19 cellular contexts compared by ENCODE assay signal in the genomic region with DNA sequence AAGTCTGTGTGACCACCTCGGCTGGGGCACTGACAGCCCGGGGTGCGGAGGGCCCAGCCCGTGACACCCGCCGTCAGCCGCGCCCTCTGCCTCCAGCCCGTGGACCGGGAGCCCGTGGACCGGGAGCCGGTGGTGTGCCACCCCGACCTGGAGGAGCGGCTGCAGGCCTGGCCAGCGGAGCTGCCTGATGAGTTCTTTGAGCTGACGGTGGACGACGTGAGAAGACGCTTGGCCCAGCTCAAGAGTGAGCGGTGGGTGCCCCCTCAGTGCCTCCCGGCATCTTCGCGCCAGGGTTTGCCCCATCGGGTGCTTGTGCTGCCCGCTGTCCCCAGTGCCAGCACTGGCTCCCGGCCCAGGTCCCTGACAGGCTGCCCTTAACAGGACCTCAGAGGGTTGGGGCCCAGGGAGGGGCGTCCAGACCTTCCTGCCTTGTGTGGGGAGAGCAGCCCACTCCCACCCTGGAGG. TPM values are rescaled to one million over a fixed set of nuclear protein-coding genes. Genes with fewer than 3 reads are reported as not detected.
DNase-seq lines count a peak whose midpoint lies in the region; ATAC-seq, FAIRE-seq and TF ChIP-seq lines count a peak whose summit lies in the region.
"Had no signal": no experiment of that assay in that cellular context is flagged by ENCODE, and none has a peak within 500 bp of the region (broad histone marks: within the 10 kb centered on the region; RNA-seq: fewer than 3 reads in every experiment).

No MANE protein-coding gene starts in this region.

- H3K4me1 ChIP-seq in left ventricle myocardium inferior, result peaks cover 62% of the 10 kb centered on the region
- H3K4me1 ChIP-seq in K562 (replicated peaks in 1 of 2; ENCODE audit: control insufficient read depth in 2 of 2, insufficient read depth in 2 of 2, low read length in 2 of 2), result peaks cover 0 to 84% of the 10 kb centered on the region in 2 experiments; a peak in 1 of 5 replicates
- H3K4me1 ChIP-seq in osteoblast (ENCODE audit: insufficient read depth, low read length), result peaks cover 35% of the 10 kb centered on the region
- peaks cover 0 to 3% (median 0%) of the 10 kb centered on the region in 4 donors for H3K4me1 ChIP-seq in Peyer's patch
- H3K4me1 ChIP-seq: HAP-1 had no signal

- no peak overlapping the region for H3K4me3 ChIP-seq in left ventricle myocardium inferior
- H3K4me3 ChIP-seq in K562, result no peak overlapping the region
- H3K4me3 ChIP-seq in osteoblast (ENCODE audit: insufficient read depth, low read length), result no peak overlapping the region
- no peak overlapping the region for H3K4me3 ChIP-seq in Peyer's patch
- H3K4me3 ChIP-seq: A549, HAP-1 had no signal

- TF ChIP-seq EP300 in K562 (IDR thresholded peaks at IDR 0.05; ENCODE audit: low read length), result no peak

- no peak overlapping the region; a peak in 1 of 4 replicates for H3K9ac ChIP-seq in K562 (ENCODE audit: insufficient read depth in 1 of 2, low read depth in 2 of 2, low read length in 2 of 2)
- H3K9ac ChIP-seq: KMS-11 had no signal

- H3K27ac ChIP-seq in left ventricle myocardium inferior (replicated peaks) (no peak overlapping the region), K562 (ENCODE audit: extremely low read depth, low read depth, low read length) (no peak overlapping the region), osteoblast (ENCODE audit: low read depth, low read length) (no peak overlapping the region), Peyer's patch (no peak overlapping the region)
- H3K27ac ChIP-seq: KMS-11 had no signal

- CTCF ChIA-PET in K562 (lab: Yijun Ruan, JAX; ENCODE audit: low intra/inter-chr PET ratio), result no interaction called here

- H3K4me2 ChIP-seq in K562 (ENCODE audit: insufficient read depth, low read length) (no peak overlapping the region), osteoblast (ENCODE audit: insufficient read depth, low read length) (no peak overlapping the region)
- H3K4me2 ChIP-seq: A549, KMS-11 had no signal

- no peak for TF ChIP-seq RAD21 in K562 (CRISPR knock-in tag; conservative IDR thresholded peaks at IDR 0.05 in 1 of 2, IDR thresholded peaks at IDR 0.05 in 1 of 2)

- TF ChIP-seq POLR2A in K562 (conservative IDR thresholded peaks at IDR 0.05), result no peak
- no peak for TF ChIP-seq POLR2A in Peyer's patch (IDR thresholded peaks at IDR 0.05)

- H3K27me3 ChIP-seq in left ventricle myocardium inferior (ENCODE audit: low read depth), result no peaks in the 10 kb centered on the region
- no peaks in the 10 kb centered on the region for H3K27me3 ChIP-seq in K562 (ENCODE audit: control insufficient read depth in 2 of 2, insufficient read depth in 2 of 2, low read length in 2 of 2)
- H3K27me3 ChIP-seq in osteoblast (ENCODE audit: insufficient read depth, low read length), result no peaks in the 10 kb centered on the region
- no peaks in the 10 kb centered on the region for H3K27me3 ChIP-seq in Peyer's patch

- TF ChIP-seq CTCF in left ventricle myocardium inferior (IDR thresholded peaks at IDR 0.05; ENCODE audit: borderline replicate concordance) (no peak), K562 (IDR thresholded peaks at IDR 0.05 in 2 of 3, conservative IDR thresholded peaks at IDR 0.05 in 1 of 3; ENCODE audit: insufficient read depth in 2 of 3, low read depth in 1 of 3, low read length in 3 of 3) (no peak), osteoblast (IDR thresholded peaks at IDR 0.05; ENCODE audit: extremely low read depth, low read depth, low read length) (no peak), Peyer's patch (IDR thresholded peaks at IDR 0.05) (no peak)

- H3K36me3 ChIP-seq in left ventricle myocardium inferior, result no peaks in the 10 kb centered on the region
- no peaks in the 10 kb centered on the region; the same call in 2 of the 3 replicates for H3K36me3 ChIP-seq in K562 (ENCODE audit: control insufficient read depth, insufficient read depth, low read length)
- H3K36me3 ChIP-seq in osteoblast (ENCODE audit: insufficient read depth, low read length), result no peaks in the 10 kb centered on the region
- H3K36me3 ChIP-seq in Peyer's patch, result no peaks in the 10 kb centered on the region
- H3K36me3 ChIP-seq: HAP-1 had no signal

- no TSS peak for BruUV-seq in K562 (replicated peaks; lab: Mats Ljungman, UMichigan)

- H3K79me2 ChIP-seq in K562 (ENCODE audit: control insufficient read depth, insufficient read depth, low read length) (no peaks in the 10 kb centered on the region), osteoblast (ENCODE audit: insufficient read depth, low read length) (no peaks in the 10 kb centered on the region)

- intact Hi-C loops in left ventricle myocardium inferior (cut with micrococcal nuclease) (no loop called here), left cardiac atrium (cut with DNase I) (no loop called here), K562 (cut with micrococcal nuclease) (no loop called here)

- 0 out of 2 replicates have a peak, but pooled peaks cover 4% of the 10 kb centered on the region for H4K20me1 ChIP-seq in K562 (replicated peaks; ENCODE audit: control insufficient read depth, insufficient read depth, low read length)
- peaks cover 7% of the 10 kb centered on the region for H4K20me1 ChIP-seq in osteoblast (ENCODE audit: insufficient read depth, low read length)

- POLR2A ChIA-PET in K562 (lab: Yijun Ruan, JAX), result no interaction called here

- H3K9me3 ChIP-seq in left ventricle myocardium inferior (replicated peaks) (no peaks in the 10 kb centered on the region), K562 (replicated peaks; ENCODE audit: control insufficient read depth, insufficient read depth, low read depth, low read length) (no peaks in the 10 kb centered on the region), osteoblast (ENCODE audit: low read depth, low read length) (no peaks in the 10 kb centered on the region), Peyer's patch (no peaks in the 10 kb centered on the region)
- H3K9me3 ChIP-seq: A549, Caco-2, HAP-1 had no signal

- H3K9me1 ChIP-seq in K562 (ENCODE audit: control insufficient read depth, insufficient read depth, low read length), result peaks cover 3% of the 10 kb centered on the region

- in situ Hi-C loops in K562 (cut with MboI), result no loop called here

- ATAC-seq in left cardiac atrium, result no peak
- ATAC-seq in K562, result no peak
- ATAC-seq: A549; CD8-positive, alpha-beta T cell had no signal

- 94% methylated on average over 12 of the region's 28 CpGs for WGBS in K562 (ENCODE audit: insufficient coverage, low coverage, missing lambda C conversion rate)

- DNase-seq in left ventricle myocardium inferior (peak; percentile 51), left cardiac atrium (no peak), K562 (ENCODE audit: extremely low read depth in 1 of 4, low spot score in 3 of 4) (no peak), osteoblast (ENCODE audit: insufficient read length, low spot score, missing footprints) (peak; percentile 86), Peyer's patch (no peak)
- DNase-seq: Caco-2; CD8-positive, alpha-beta T cell; GOT3; IMR-90; MM.1S; NCI-H2029; NCI-H446; NCI-H524 treated with DMSO at 0.1 percent for 48 hours; NCI-H774; SHP77 had no signal

- FAIRE-seq in K562 (lab: Jason Lieb, UNC), result no peak
- FAIRE-seq: A549, G401.6 had no signal

- H2AFZ ChIP-seq in K562 (ENCODE audit: low read depth, low read length), result no peak overlapping the region
- H2AFZ ChIP-seq in osteoblast (ENCODE audit: low read length), result no peak overlapping the region

RNA-seq across cellular contexts. Expression of gene CENPX, which starts 13.7 kb away (rescaled TPM):
- total RNA-seq in left ventricle myocardium inferior (26.3 TPM), left cardiac atrium (10 to 100 TPM; 27.2 to 37.2 TPM), K562 (2014; rRNA removed) (318 and 420 TPM in 2 replicates), K562 (2014; rRNA removed; fragmentation: Illumina TruSeq; extraction: Trizol) (46.8 and 67.9 TPM in 2 replicates), K562 (2015; rRNA removed; fragmentation: Illumina TruSeq; extraction: Trizol) (124 and 127 TPM in 2 replicates), K562 (2021) (267 and 275 TPM in 2 replicates), osteoblast (13.8 and 18.8 TPM in 2 replicates), Peyer's patch (100 to 1,000 TPM in 2 of 4 donors, 10 to 100 TPM in 2; 49.1 to 123 (median 91.8) TPM)
- total RNA-seq in K562 (2011; cell fraction: chromatin; rRNA removed; ENCODE audit: low replicate concordance), result 52.2 and 175 TPM in 2 replicates
- 218 and 267 TPM in 2 replicates for total RNA-seq in K562 (2011; cell fraction: nucleolus; rRNA removed)
- 117 and 130 TPM in 2 replicates for total RNA-seq in K562 (2011; cell fraction: nucleoplasm; rRNA removed)
- polyA plus RNA-seq in K562 (2011; rRNA removed) (170 and 181 TPM in 2 replicates), K562 (2014; fragmentation: Illumina TruSeq; extraction: Trizol) (115 and 158 TPM in 2 replicates), K562 (2014; fragmentation: Nextera tagmentation; extraction: Ambion mirVana) (100 to 1,000 TPM in 1 of 2 experiments, 10 to 100 TPM in 1; 32.7 to 113 TPM), K562 (2014; rRNA removed) (352 and 375 TPM in 2 replicates)
- 177 and 348 TPM in 2 replicates for polyA plus RNA-seq in K562 (2011; cell fraction: cytosol; rRNA removed)
- polyA plus RNA-seq in K562 (2011; cell fraction: nucleus; rRNA removed), result 315 and 491 TPM in 2 replicates
- 133 and 234 TPM in 2 replicates for polyA plus RNA-seq in K562 (2012)
- polyA minus RNA-seq in K562 (2011; rRNA and poly(A)+ RNA removed), result 20.5 and 34.2 TPM in 2 replicates
- 62.7 and 65.0 TPM in 2 replicates for polyA minus RNA-seq in K562 (2011; cell fraction: cytosol; rRNA and poly(A)+ RNA removed)
- 51.4 and 58.3 TPM in 2 replicates for polyA minus RNA-seq in K562 (2011; cell fraction: nucleus; rRNA and poly(A)+ RNA removed)

RNA-seq across cellular contexts. Expression of gene LRRC45, which starts 14.1 kb away (rescaled TPM):
- total RNA-seq in left ventricle myocardium inferior (4.3 TPM), left cardiac atrium (1 to 10 TPM; 3.7 to 7.9 TPM), K562 (2014; rRNA removed) (21.5 and 21.7 TPM in 2 replicates), K562 (2014; rRNA removed; fragmentation: Illumina TruSeq; extraction: Trizol) (1.8 and 3.5 TPM in 2 replicates), K562 (2015; rRNA removed; fragmentation: Illumina TruSeq; extraction: Trizol) (11.2 and 13.1 TPM in 2 replicates), K562 (2021) (16.6 and 19.1 TPM in 2 replicates), osteoblast (12.1 and 13.4 TPM in 2 replicates), Peyer's patch (10 to 100 TPM; 15.5 to 74.3 (median 23.1) TPM)
- 25.2 and 72.7 TPM in 2 replicates for total RNA-seq in K562 (2011; cell fraction: chromatin; rRNA removed; ENCODE audit: low replicate concordance)
- total RNA-seq in K562 (2011; cell fraction: nucleolus; rRNA removed), result 47.9 and 57.9 TPM in 2 replicates
- 27.0 and 29.0 TPM in 2 replicates for total RNA-seq in K562 (2011; cell fraction: nucleoplasm; rRNA removed)
- polyA plus RNA-seq in K562 (2011; rRNA removed) (7.2 and 10.4 TPM in 2 replicates), K562 (2014; fragmentation: Illumina TruSeq; extraction: Trizol) (4.2 and 4.3 TPM in 2 replicates), K562 (2014; fragmentation: Nextera tagmentation; extraction: Ambion mirVana) (not detected), K562 (2014; rRNA removed) (18.4 and 26.6 TPM in 2 replicates)
- 6.3 and 10.0 TPM in 2 replicates for polyA plus RNA-seq in K562 (2011; cell fraction: cytosol; rRNA removed)
- 87.0 and 113 TPM in 2 replicates for polyA plus RNA-seq in K562 (2011; cell fraction: nucleus; rRNA removed)
- polyA plus RNA-seq in K562 (2012), result 12.2 and 13.1 TPM in 2 replicates
- 2.0 and 4.1 TPM in 2 replicates for polyA minus RNA-seq in K562 (2011; rRNA and poly(A)+ RNA removed)
- polyA minus RNA-seq in K562 (2011; cell fraction: cytosol; rRNA and poly(A)+ RNA removed), result 5.8 and 7.1 TPM in 2 replicates
- polyA minus RNA-seq in K562 (2011; cell fraction: nucleus; rRNA and poly(A)+ RNA removed), result 21.4 and 23.9 TPM in 2 replicates

RNA-seq across cellular contexts. Expression of gene RAC3, which starts 22.5 kb away (rescaled TPM):
- 0.82 TPM for total RNA-seq in left ventricle myocardium inferior
- 1 to 10 TPM; 3.8 to 4.2 TPM for total RNA-seq in left cardiac atrium
- 19.4 and 85.2 TPM in 2 replicates for total RNA-seq in K562 (2011; cell fraction: chromatin; rRNA removed; ENCODE audit: low replicate concordance)
- 134 and 179 TPM in 2 replicates for total RNA-seq in K562 (2011; cell fraction: nucleolus; rRNA removed)
- 71.3 and 86.0 TPM in 2 replicates for total RNA-seq in K562 (2011; cell fraction: nucleoplasm; rRNA removed)
- total RNA-seq in K562 (2014; rRNA removed), result 292 and 377 TPM in 2 replicates
- total RNA-seq in K562 (2014; rRNA removed; fragmentation: Illumina TruSeq; extraction: Trizol), result 21.8 and 30.5 TPM in 2 replicates
- 91.3 and 98.6 TPM in 2 replicates for total RNA-seq in K562 (2015; rRNA removed; fragmentation: Illumina TruSeq; extraction: Trizol)
- 133 and 139 TPM in 2 replicates for total RNA-seq in K562 (2021)
- 118 and 135 TPM in 2 replicates for polyA plus RNA-seq in K562 (2011; rRNA removed)
- polyA plus RNA-seq in K562 (2011; cell fraction: cytosol; rRNA removed), result 275 and 623 TPM in 2 replicates
- polyA plus RNA-seq in K562 (2011; cell fraction: nucleus; rRNA removed), result 159 and 273 TPM in 2 replicates
- 51.3 and 82.3 TPM in 2 replicates for polyA plus RNA-seq in K562 (2012)
- polyA plus RNA-seq in K562 (2014; fragmentation: Illumina TruSeq; extraction: Trizol), result 137 and 193 TPM in 2 replicates
- under 1 TPM; 0.23 to 0.28 TPM for polyA plus RNA-seq in K562 (2014; fragmentation: Nextera tagmentation; extraction: Ambion mirVana)
- polyA plus RNA-seq in K562 (2014; rRNA removed), result 281 and 307 TPM in 2 replicates
- 16.0 and 29.2 TPM in 2 replicates for polyA minus RNA-seq in K562 (2011; rRNA and poly(A)+ RNA removed)
- polyA minus RNA-seq in K562 (2011; cell fraction: cytosol; rRNA and poly(A)+ RNA removed), result 66.2 and 68.0 TPM in 2 replicates
- 52.2 and 55.2 TPM in 2 replicates for polyA minus RNA-seq in K562 (2011; cell fraction: nucleus; rRNA and poly(A)+ RNA removed)
- total RNA-seq in osteoblast, result 0.59 and 1.8 TPM in 2 replicates
- 10 to 100 TPM in 2 of 4 donors, 1 to 10 TPM in 2; 4.6 to 20.6 (median 9.8) TPM for total RNA-seq in Peyer's patch

RNA-seq across cellular contexts. Expression of gene DCXR, which starts 28.5 kb away (rescaled TPM):
- total RNA-seq in left ventricle myocardium inferior (219 TPM), left cardiac atrium (100 to 1,000 TPM; 132 to 161 TPM), K562 (2014; rRNA removed) (165 and 194 TPM in 2 replicates), K562 (2014; rRNA removed; fragmentation: Illumina TruSeq; extraction: Trizol) (41.1 and 66.0 TPM in 2 replicates), K562 (2015; rRNA removed; fragmentation: Illumina TruSeq; extraction: Trizol) (76.0 and 90.0 TPM in 2 replicates), K562 (2021) (235 and 256 TPM in 2 replicates), osteoblast (23.9 and 31.8 TPM in 2 replicates), Peyer's patch (100 to 1,000 TPM in 2 of 4 donors, 10 to 100 TPM in 2; 68.5 to 104 (median 86.8) TPM)
- 78.8 and 254 TPM in 2 replicates for total RNA-seq in K562 (2011; cell fraction: chromatin; rRNA removed; ENCODE audit: low replicate concordance)
- 329 and 354 TPM in 2 replicates for total RNA-seq in K562 (2011; cell fraction: nucleolus; rRNA removed)
- total RNA-seq in K562 (2011; cell fraction: nucleoplasm; rRNA removed), result 133 and 150 TPM in 2 replicates
- polyA plus RNA-seq in K562 (2011; rRNA removed) (156 and 201 TPM in 2 replicates), K562 (2014; fragmentation: Illumina TruSeq; extraction: Trizol) (243 and 274 TPM in 2 replicates), K562 (2014; fragmentation: Nextera tagmentation; extraction: Ambion mirVana) (10 to 100 TPM; 21.3 to 50.3 TPM), K562 (2014; rRNA removed) (229 and 261 TPM in 2 replicates)
- 404 and 845 TPM in 2 replicates for polyA plus RNA-seq in K562 (2011; cell fraction: cytosol; rRNA removed)
- 611 and 714 TPM in 2 replicates for polyA plus RNA-seq in K562 (2011; cell fraction: nucleus; rRNA removed)
- 229 and 244 TPM in 2 replicates for polyA plus RNA-seq in K562 (2012)
- polyA minus RNA-seq in K562 (2011; rRNA and poly(A)+ RNA removed), result 34.8 and 73.6 TPM in 2 replicates
- 67.3 and 81.5 TPM in 2 replicates for polyA minus RNA-seq in K562 (2011; cell fraction: cytosol; rRNA and poly(A)+ RNA removed)
- polyA minus RNA-seq in K562 (2011; cell fraction: nucleus; rRNA and poly(A)+ RNA removed), result 104 and 111 TPM in 2 replicates

RNA-seq across cellular contexts. Expression of gene ASPSCR1, which starts 31.5 kb away (rescaled TPM):
- total RNA-seq in left ventricle myocardium inferior (27.5 TPM), left cardiac atrium (10 to 100 TPM; 16.9 to 24.4 TPM), K562 (2014; rRNA removed) (35.9 and 49.9 TPM in 2 replicates), K562 (2014; rRNA removed; fragmentation: Illumina TruSeq; extraction: Trizol) (5.9 and 7.4 TPM in 2 replicates), K562 (2015; rRNA removed; fragmentation: Illumina TruSeq; extraction: Trizol) (21.3 and 22.3 TPM in 2 replicates), K562 (2021) (33.4 and 36.9 TPM in 2 replicates), osteoblast (33.9 and 35.8 TPM in 2 replicates), Peyer's patch (10 to 100 TPM; 31.6 to 70.1 (median 49.9) TPM)
- 32.2 and 96.0 TPM in 2 replicates for total RNA-seq in K562 (2011; cell fraction: chromatin; rRNA removed; ENCODE audit: low replicate concordance)
- 68.7 and 87.6 TPM in 2 replicates for total RNA-seq in K562 (2011; cell fraction: nucleolus; rRNA removed)
- 42.2 and 44.0 TPM in 2 replicates for total RNA-seq in K562 (2011; cell fraction: nucleoplasm; rRNA removed)
- polyA plus RNA-seq in K562 (2011; rRNA removed) (8.6 TPM in 2 replicates), K562 (2014; fragmentation: Illumina TruSeq; extraction: Trizol) (11.6 and 19.2 TPM in 2 replicates), K562 (2014; fragmentation: Nextera tagmentation; extraction: Ambion mirVana) (1 to 10 TPM in 1 of 2 experiments, under 1 TPM in 1; 0.90 to 2.2 TPM), K562 (2014; rRNA removed) (26.7 and 33.7 TPM in 2 replicates)
- 16.0 and 34.5 TPM in 2 replicates for polyA plus RNA-seq in K562 (2011; cell fraction: cytosol; rRNA removed)
- polyA plus RNA-seq in K562 (2011; cell fraction: nucleus; rRNA removed), result 72.4 and 104 TPM in 2 replicates
- polyA plus RNA-seq in K562 (2012), result 26.6 and 32.9 TPM in 2 replicates
- polyA minus RNA-seq in K562 (2011; rRNA and poly(A)+ RNA removed), result 1.6 and 6.1 TPM in 2 replicates
- polyA minus RNA-seq in K562 (2011; cell fraction: cytosol; rRNA and poly(A)+ RNA removed), result 16.6 and 18.1 TPM in 2 replicates
- polyA minus RNA-seq in K562 (2011; cell fraction: nucleus; rRNA and poly(A)+ RNA removed), result 25.4 and 29.1 TPM in 2 replicates

Comparison
In these comparisons a context has a peak if more than half of its experiments do, and no peak if none do; other contexts are left out.
1. DNase-seq: peak in left ventricle myocardium inferior (single experiment) and osteoblast (single experiment); none in left cardiac atrium (single experiment), K562 (0 of 4) and Peyer's patch (0 of 3).